ENCODE assay signal across 20 cellular contexts in genomic region chr4:8144359-8144758, GRCh38. TPM values are rescaled to one million over a fixed set of nuclear protein-coding genes. Genes with fewer than 3 reads are reported as not detected.
DNase-seq lines count a peak whose midpoint lies in the region; ATAC-seq and TF ChIP-seq lines count a peak whose summit lies in the region.
"Had no signal": no experiment of that assay in that cellular context is flagged by ENCODE, and none has a peak within 500 bp of the region (broad histone marks: within the 10 kb centered on the region; RNA-seq: fewer than 3 reads in every experiment).

No MANE protein-coding gene starts in this region.

- H3K9me3 Mint-ChIP-seq in endothelial cell (ENCODE audit: unreplicated experiment), result no peaks in the 10 kb centered on the region
- H3K9me3 Mint-ChIP-seq: activated CD4-positive, alpha-beta T cell treated with anti-CD3 and anti-CD28 coated beads, Interleukin-2, amount 10 ng/mL, durations not matched to agents 7 days and 5 days; activated T-helper 1 cell treated with anti-CD3 and anti-CD28 coated beads, Interleukin-12 subunit alpha, Interleukin-12 subunit beta, Interleukin-2, Interleukin-4 antibody, amounts not matched to agents 30 ng/mL and 10 ng/mL and 1 ng/mL, durations not matched to agents 14 hours and 24 hours and 36 hours; CD4-positive, alpha-beta T cell had no signal

- WGBS in ovary, 3 donors, result 30 to 63% (median 30%) methylated on average over 15 of the region's 15 CpGs

- no peak for ATAC-seq in GM19467 (IDR thresholded peaks at IDR 0.05; ENCODE audit: unreplicated experiment)

- no peaks in the 10 kb centered on the region for H3K4me1 Mint-ChIP-seq in endothelial cell (ENCODE audit: unreplicated experiment)
- H3K4me1 Mint-ChIP-seq: activated CD4-positive, alpha-beta T cell treated with anti-CD3 and anti-CD28 coated beads, Interleukin-2, amount 10 ng/mL, durations not matched to agents 7 days and 5 days had no signal

- no peak for TF ChIP-seq CTCF in ovary (IDR thresholded peaks at IDR 0.05)
- TF ChIP-seq CTCF in endothelial cell (IDR thresholded peaks at IDR 0.05; ENCODE audit: unreplicated experiment), result no peak

- H3K9me3 ChIP-seq in skeletal muscle tissue (ENCODE audit: control insufficient read depth in 3 of 3, low read length in 3 of 3), result no peaks in the 10 kb centered on the region
- H3K9me3 ChIP-seq in ovary, result no peaks in the 10 kb centered on the region

- H3K27ac ChIP-seq in skeletal muscle tissue (ENCODE audit: low read depth, low read length), result peak overlapping the region; percentile 98
- no peak overlapping the region for H3K27ac ChIP-seq in ovary

- H3K4me1 ChIP-seq in skeletal muscle tissue (ENCODE audit: control insufficient read depth in 3 of 3, insufficient read depth in 3 of 3, low read length in 3 of 3) (peaks cover 54 to 76% (median 59%) of the 10 kb centered on the region in 3 donors), ovary (ENCODE audit: insufficient read depth) (peaks cover 14% of the 10 kb centered on the region)

- H3K4me3 ChIP-seq in skeletal muscle tissue (ENCODE audit: low read length in 3 of 3) (peak overlapping the region in 2 of 3 donors; percentile 36 to 52), ovary (no peak overlapping the region)

- no peak for TF ChIP-seq EP300 in ovary (IDR thresholded peaks at IDR 0.05)

- peak overlapping the region; percentile 79 to 82 (median 81) for H3K9ac ChIP-seq in skeletal muscle tissue (ENCODE audit: low read depth in 1 of 3, low read length in 3 of 3)

- intact Hi-C loops in ovary (cut with DNase I), result no loop called here

- H3K27me3 ChIP-seq in skeletal muscle tissue (ENCODE audit: control insufficient read depth in 3 of 3, insufficient read depth in 3 of 3, low read length in 3 of 3) (no peaks in the 10 kb centered on the region), ovary (no peaks in the 10 kb centered on the region)

- peaks cover 6% of the 10 kb centered on the region for H3K36me3 Mint-ChIP-seq in endothelial cell (ENCODE audit: low read depth, unreplicated experiment)

- no peak for TF ChIP-seq POLR2A in ovary (IDR thresholded peaks at IDR 0.05)

- H3K4me3 Mint-ChIP-seq in endothelial cell (ENCODE audit: unreplicated experiment), result no peak overlapping the region
- H3K4me3 Mint-ChIP-seq: activated CD4-positive, alpha-beta T cell treated with anti-CD3 and anti-CD28 coated beads, Interleukin-2, amount 10 ng/mL, durations not matched to agents 7 days and 5 days; activated T-helper 1 cell treated with anti-CD3 and anti-CD28 coated beads, Interleukin-12 subunit alpha, Interleukin-12 subunit beta, Interleukin-2, Interleukin-4 antibody, amounts not matched to agents 30 ng/mL and 10 ng/mL and 1 ng/mL, durations not matched to agents 14 hours and 24 hours and 36 hours; CD4-positive, alpha-beta T cell; stimulated activated naive CD8-positive, alpha-beta T cell treated with anti-CD3 and anti-CD28 coated beads, Interleukin-15, Interleukin-2, amounts not matched to agents 100 ng/mL and 50 ng/mL, for 24 hours; T-helper 2 cell treated with Interferon-gamma antibody and Interleukin-4, amounts not matched to agents 5 μg/mL and 100 μg/mL, for 36 hours had no signal

- DNase-seq in NCI-H1417 (lab: John Stamatoyannopoulos, UW), result peak; percentile 60 to 74 (median 63)
- no peak for DNase-seq in NCI-H1417 treated with DMSO at 0.1 percent for 48 hours (lab: John Stamatoyannopoulos, UW)
- peak; percentile 20 for DNase-seq in astrocyte of the hippocampus (ENCODE audit: low read depth, low spot score)
- DNase-seq in hypothalamus (lab: John Stamatoyannopoulos, UW), result peak in 29 of 51 donors; percentile 18 to 70 (median 47)
- no peak for DNase-seq in ovary
- no peak for DNase-seq in endothelial cell (ENCODE audit: low spot score)
- DNase-seq: 8988T; activated CD4-positive, alpha-beta T cell treated with anti-CD3 and anti-CD28 coated beads, Interleukin-2, amount 10 ng/mL, durations not matched to agents 7 days and 5 days; CD4-positive, alpha-beta T cell; foreskin melanocyte; GF-D8; GOT3; IMR-90; islet precursor cell; NCI-H1105 treated with DMSO at 0.1 percent for 48 hours had no signal

- H3K27ac Mint-ChIP-seq in endothelial cell (ENCODE audit: unreplicated experiment), result no peak overlapping the region
- H3K27ac Mint-ChIP-seq: activated CD4-positive, alpha-beta T cell treated with anti-CD3 and anti-CD28 coated beads, Interleukin-2, amount 10 ng/mL, durations not matched to agents 7 days and 5 days; activated T-helper 1 cell treated with anti-CD3 and anti-CD28 coated beads, Interleukin-12 subunit alpha, Interleukin-12 subunit beta, Interleukin-2, Interleukin-4 antibody, amounts not matched to agents 30 ng/mL and 10 ng/mL and 1 ng/mL, durations not matched to agents 14 hours and 24 hours and 36 hours; CD4-positive, alpha-beta T cell; stimulated activated naive CD8-positive, alpha-beta T cell treated with anti-CD3 and anti-CD28 coated beads, Interleukin-15, Interleukin-2, amounts not matched to agents 100 ng/mL and 50 ng/mL, for 24 hours; T-helper 2 cell treated with Interferon-gamma antibody and Interleukin-4, amounts not matched to agents 5 μg/mL and 100 μg/mL, for 36 hours had no signal

- H3K27me3 Mint-ChIP-seq in endothelial cell (ENCODE audit: unreplicated experiment), result peaks cover 8% of the 10 kb centered on the region

- peaks cover 0 to 2% (median 0%) of the 10 kb centered on the region in 3 donors for H3K36me3 ChIP-seq in skeletal muscle tissue (ENCODE audit: control insufficient read depth in 3 of 3, insufficient read depth in 3 of 3, low read length in 3 of 3)
- no peaks in the 10 kb centered on the region for H3K36me3 ChIP-seq in ovary

RNA-seq across cellular contexts. Expression of gene ABLIM2, which starts 14.3 kb away (rescaled TPM):
- total RNA-seq in skeletal muscle tissue, result 7.3 TPM
- 1 to 10 TPM in 5 of 7 donors, under 1 TPM in 2; 0.81 to 7.9 (median 3.0) TPM for total RNA-seq in ovary
- polyA plus RNA-seq in ovary, result 1 to 10 TPM in 1 of 2 donors, under 1 TPM in 1; 0.87 to 1.3 TPM
- 0.74 TPM for total RNA-seq in endothelial cell (ENCODE audit: unreplicated experiment)

RNA-seq across cellular contexts. Expression of gene SH3TC1, which starts 54.7 kb away (rescaled TPM):
- total RNA-seq in skeletal muscle tissue (13.0 TPM), ovary (10 to 100 TPM in 3 of 7 donors, 1 to 10 TPM in 4; 4.6 to 34.5 (median 7.7) TPM), endothelial cell (ENCODE audit: unreplicated experiment) (114 TPM)
- polyA plus RNA-seq in ovary, result 1 to 10 TPM; 1.1 to 3.4 TPM

Comparison
In these comparisons a context has a peak if more than half of its experiments do, and no peak if none do; other contexts are left out.
1. DNase-seq: peak in NCI-H1417 (3 of 3), astrocyte of the hippocampus (single experiment) and hypothalamus (29 of 51); none in NCI-H1417 treated with DMSO at 0.1 percent for 48 hours (single experiment), ovary (0 of 5) and endothelial cell (single experiment).